6 cellular contexts compared by ENCODE assay signal in genomic region chr11:65613091-65613928, GRCh38. TPM values are rescaled to one million over a fixed set of nuclear protein-coding genes. Genes with fewer than 3 reads are reported as not detected.
DNase-seq lines count a peak whose midpoint lies in the region; ATAC-seq lines count a peak whose summit lies in the region.

No MANE protein-coding gene starts in this region.

- H3K4me3 ChIP-seq in endocrine pancreas (ENCODE audit: control insufficient read depth, insufficient read depth, low read length) (no peak overlapping the region), skeletal muscle cell (ENCODE audit: low read depth, low read length) (peak overlapping the region; percentile 62)

- H3K4me3 Mint-ChIP-seq in activated T-cell treated with anti-CD3 and anti-CD28 coated beads, Interleukin-2, amount 50 U/mL, for 4 hours = peak overlapping the region; percentile 94

- H3K9ac ChIP-seq in endocrine pancreas (ENCODE audit: control insufficient read depth, insufficient read depth, low read length) = peak overlapping the region; percentile 82

- peaks cover 4% of the 10 kb centered on the region for H3K36me3 ChIP-seq in endocrine pancreas (ENCODE audit: control insufficient read depth, insufficient read depth, low read length)

- no peaks in the 10 kb centered on the region for H3K9me3 ChIP-seq in endocrine pancreas (ENCODE audit: control insufficient read depth, low read length)

- H3K4me1 ChIP-seq in endocrine pancreas (ENCODE audit: control insufficient read depth, insufficient read depth, low read length) = no peaks in the 10 kb centered on the region

- H3K36me3 Mint-ChIP-seq in activated T-cell treated with anti-CD3 and anti-CD28 coated beads, Interleukin-2, amount 50 U/mL, for 4 hours (ENCODE audit: insufficient read depth) = peaks cover 9% of the 10 kb centered on the region

- DNase-seq in activated T-cell treated with anti-CD3 and anti-CD28 coated beads, Interleukin-2, amount 50 U/mL, for 4 hours = peak; percentile 19
- no peak for DNase-seq in activated T-cell treated with anti-CD3 and anti-CD28 coated beads for 4 hours
- no peak for DNase-seq in skeletal muscle cell (ENCODE audit: low read depth)
- no peak for DNase-seq in NOMO-1 treated with dmso at 0.1 percent for 144 hours (lab: John Stamatoyannopoulos, UW; ENCODE audit: unreplicated experiment)
- no peak for DNase-seq in NCI-H2196 (lab: John Stamatoyannopoulos, UW; ENCODE audit: unreplicated experiment)

- H3K4me1 Mint-ChIP-seq in activated T-cell treated with anti-CD3 and anti-CD28 coated beads, Interleukin-2, amount 50 U/mL, for 4 hours (ENCODE audit: low read depth) = peaks cover 55% of the 10 kb centered on the region

- no peaks in the 10 kb centered on the region for H3K27me3 ChIP-seq in endocrine pancreas (ENCODE audit: control insufficient read depth, insufficient read depth, low read length)

- no peak for ATAC-seq in activated T-cell treated with anti-CD3 and anti-CD28 coated beads, Interleukin-2, amount 50 U/mL, for 4 hours

- no peaks in the 10 kb centered on the region for H3K9me3 Mint-ChIP-seq in activated T-cell treated with anti-CD3 and anti-CD28 coated beads, Interleukin-2, amount 50 U/mL, for 4 hours

- no peaks in the 10 kb centered on the region for H3K27me3 Mint-ChIP-seq in activated T-cell treated with anti-CD3 and anti-CD28 coated beads, Interleukin-2, amount 50 U/mL, for 4 hours (ENCODE audit: low read depth)

RNA-seq across cellular contexts. Expression of gene MAP3K11, which starts 0.7 kb away (rescaled TPM):
- total RNA-seq in activated T-cell treated with anti-CD3 and anti-CD28 coated beads, Interleukin-2, amount 50 U/mL, for 4 hours = 10 to 100 TPM; 71.8 to 87.1 (median 74.3) TPM

RNA-seq across cellular contexts. Expression of gene PCNX3, which starts 2.3 kb away (rescaled TPM):
- 10 to 100 TPM; 55.8 to 59.7 (median 59.5) TPM for total RNA-seq in activated T-cell treated with anti-CD3 and anti-CD28 coated beads, Interleukin-2, amount 50 U/mL, for 4 hours

RNA-seq across cellular contexts. Expression of gene KCNK7, which starts 17.7 kb away (rescaled TPM):
- total RNA-seq in activated T-cell treated with anti-CD3 and anti-CD28 coated beads, Interleukin-2, amount 50 U/mL, for 4 hours = 1 to 10 TPM; 1.4 to 2.1 (median 1.4) TPM

RNA-seq across cellular contexts. Expression of gene SIPA1, which starts 24.6 kb away (rescaled TPM):
- total RNA-seq in activated T-cell treated with anti-CD3 and anti-CD28 coated beads, Interleukin-2, amount 50 U/mL, for 4 hours = 100 to 1,000 TPM in 1 of 3 donors, 10 to 100 TPM in 2; 80.0 to 101 (median 95.4) TPM

RNA-seq across cellular contexts. Expression of gene EHBP1L1, which starts 37.5 kb away (rescaled TPM):
- total RNA-seq in activated T-cell treated with anti-CD3 and anti-CD28 coated beads, Interleukin-2, amount 50 U/mL, for 4 hours = 10 to 100 TPM; 59.8 to 84.9 (median 80.1) TPM
